In the genomic region with DNA sequence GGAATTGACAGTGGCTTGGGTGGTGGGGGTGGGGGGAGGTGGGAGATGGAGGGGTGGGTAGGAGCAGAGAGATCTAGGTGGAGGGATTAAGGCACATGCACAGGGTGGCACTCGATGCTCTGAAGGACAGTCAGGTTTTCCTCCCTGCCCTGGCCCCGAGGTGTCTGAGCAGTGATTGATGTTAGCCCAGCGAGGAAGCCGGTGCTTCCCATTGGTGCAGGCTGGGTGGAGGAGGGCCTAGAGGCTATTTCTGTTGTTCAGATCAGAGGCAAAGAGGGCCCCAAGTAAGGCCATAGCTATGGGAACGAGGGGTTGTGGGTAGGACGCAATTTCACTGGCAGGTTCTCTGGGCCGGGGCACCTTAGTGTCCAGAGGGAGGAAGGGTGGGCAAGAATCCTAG, we compare ENCODE assay signal across 1 cellular context.
TF ChIP-seq lines count a peak whose summit lies in the region.

No MANE protein-coding gene starts in this region.

TF ChIP-seq in H1, 55 proteins besides CTCF, POLR2A, EP300 and RAD21:
- TF ChIP-seq GTF2F1 (IDR thresholded peaks at IDR 0.05; ENCODE audit: borderline replicate concordance, low read depth, low read length), result no peak
- no peak for TF ChIP-seq CREB1 (IDR thresholded peaks at IDR 0.05)
- TF ChIP-seq, protein P1, sequence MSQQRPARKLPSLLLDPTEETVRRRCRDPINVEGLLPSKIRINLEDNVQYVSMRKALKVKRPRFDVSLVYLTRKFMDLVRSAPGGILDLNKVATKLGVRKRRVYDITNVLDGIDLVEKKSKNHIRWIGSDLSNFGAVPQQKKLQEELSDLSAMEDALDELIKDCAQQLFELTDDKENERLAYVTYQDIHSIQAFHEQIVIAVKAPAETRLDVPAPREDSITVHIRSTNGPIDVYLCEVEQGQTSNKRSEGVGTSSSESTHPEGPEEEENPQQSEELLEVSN (IDR thresholded peaks at IDR 0.05), result 0 out of 2 replicates have a peak, but pooled peaks have one; percentile 24
- no peak for TF ChIP-seq HDAC6 (IDR thresholded peaks at IDR 0.05; ENCODE audit: low read depth, low read length)
- TF ChIP-seq SIX5 (IDR thresholded peaks at IDR 0.05; ENCODE audit: low read depth, low read length), result no peak
- TF ChIP-seq RNF2 (IDR thresholded peaks at IDR 0.05; ENCODE audit: borderline replicate concordance, low read depth, low read length, missing control alignments, poor library complexity, severe bottlenecking), result no peak
- TF ChIP-seq POLR2AphosphoS5 (IDR thresholded peaks at IDR 0.05; ENCODE audit: low read depth, low read length), result no peak
- TF ChIP-seq, protein P2, sequence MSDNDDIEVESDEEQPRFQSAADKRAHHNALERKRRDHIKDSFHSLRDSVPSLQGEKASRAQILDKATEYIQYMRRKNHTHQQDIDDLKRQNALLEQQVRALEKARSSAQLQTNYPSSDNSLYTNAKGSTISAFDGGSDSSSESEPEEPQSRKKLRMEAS (IDR thresholded peaks at IDR 0.05), result peak; percentile 38; the same call in 1 of the 2 replicates
TF ChIP-seq in H1: peak in this region for 2.
